In the genomic region with DNA sequence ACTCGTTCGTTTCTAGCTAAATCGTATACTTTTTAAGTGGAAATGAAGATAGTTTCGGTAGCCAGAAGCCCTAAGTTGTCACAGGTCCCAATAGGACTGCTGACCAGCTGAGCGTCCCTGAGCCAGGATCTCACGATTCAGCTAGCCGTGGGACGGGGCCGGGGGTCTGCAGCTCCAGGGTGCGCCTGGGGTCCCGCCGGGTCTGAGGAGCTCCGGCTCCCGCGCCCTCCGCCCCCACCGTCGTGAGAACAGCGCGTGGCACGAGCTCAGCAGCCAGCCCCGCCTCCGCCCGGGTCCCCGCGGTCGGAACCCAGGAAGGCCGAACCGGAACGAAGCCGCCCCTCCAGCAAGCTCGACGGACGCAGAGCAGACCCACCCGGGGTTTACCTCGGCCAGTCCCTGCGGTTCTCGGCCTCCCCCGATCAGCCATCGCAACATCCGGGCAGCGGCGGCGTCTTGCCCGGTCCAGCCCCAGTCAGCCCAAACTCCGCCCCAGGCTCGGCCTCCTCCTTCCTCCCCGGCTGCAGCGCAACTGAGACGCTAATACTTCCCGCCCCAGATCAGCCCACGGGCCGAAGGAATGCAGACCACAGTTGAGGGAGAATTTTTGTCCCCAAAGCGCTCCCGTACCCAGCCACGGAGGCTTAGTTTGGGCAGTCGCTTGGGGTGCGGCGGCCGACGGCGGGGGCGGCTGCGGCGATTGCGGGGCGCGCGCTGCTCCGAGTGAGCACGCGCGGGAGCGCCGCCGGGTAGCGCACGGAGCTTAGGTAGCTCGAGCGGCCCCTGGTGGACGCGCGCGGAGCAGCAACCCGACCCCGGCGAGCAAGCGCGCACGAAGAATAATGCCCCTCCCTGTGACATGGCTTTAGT, we compare ENCODE assay signal across 8 cellular contexts. TPM values are rescaled to one million over a fixed set of nuclear protein-coding genes. Genes with fewer than 3 reads are reported as not detected.
DNase-seq lines count a peak whose midpoint lies in the region; ATAC-seq, FAIRE-seq and TF ChIP-seq lines count a peak whose summit lies in the region.

A gene with protein sequence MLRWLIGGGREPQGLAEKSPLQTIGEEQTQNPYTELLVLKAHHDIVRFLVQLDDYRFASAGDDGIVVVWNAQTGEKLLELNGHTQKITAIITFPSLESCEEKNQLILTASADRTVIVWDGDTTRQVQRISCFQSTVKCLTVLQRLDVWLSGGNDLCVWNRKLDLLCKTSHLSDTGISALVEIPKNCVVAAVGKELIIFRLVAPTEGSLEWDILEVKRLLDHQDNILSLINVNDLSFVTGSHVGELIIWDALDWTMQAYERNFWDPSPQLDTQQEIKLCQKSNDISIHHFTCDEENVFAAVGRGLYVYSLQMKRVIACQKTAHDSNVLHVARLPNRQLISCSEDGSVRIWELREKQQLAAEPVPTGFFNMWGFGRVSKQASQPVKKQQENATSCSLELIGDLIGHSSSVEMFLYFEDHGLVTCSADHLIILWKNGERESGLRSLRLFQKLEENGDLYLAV (minus strand): TSS at position 534 of the 870 bp plus-strand sequence. CDS start 96 bp downstream, at position 438.

- H3K4me1 Mint-ChIP-seq in T-cell, result peaks cover 11 to 20% (median 14%) of the 10 kb centered on the region in 3 donors

- peak within 1 kb of the TSS; percentile 69 to 93 (median 79) for H3K4me3 ChIP-seq in heart left ventricle
- peak within 1 kb of the TSS; percentile 77 to 99 (median 83) for H3K4me3 ChIP-seq in upper lobe of left lung

- peak within 1 kb of the TSS; percentile 79 to 85 for H3K27ac Mint-ChIP-seq in T-cell

- H3K27me3 ChIP-seq in heart left ventricle, result no peaks in the 10 kb centered on the region
- no peaks in the 10 kb centered on the region for H3K27me3 ChIP-seq in upper lobe of left lung

- H3K27ac ChIP-seq in adipose tissue (ENCODE audit: low read depth, low read length), result peak within 1 kb of the TSS; percentile 91
- peak within 1 kb of the TSS; percentile 81 to 97 (median 93) for H3K27ac ChIP-seq in heart left ventricle
- H3K27ac ChIP-seq in upper lobe of left lung, result peak within 1 kb of the TSS; percentile 88 to 99 (median 97)

- H3K27me3 Mint-ChIP-seq in T-cell, result peaks cover 0 to 15% of the 10 kb centered on the region in 2 donors

- TF ChIP-seq CTCF in heart left ventricle (IDR thresholded peaks at IDR 0.05) (peak; percentile 88 to 99 (median 96)), upper lobe of left lung (IDR thresholded peaks at IDR 0.05) (peak; percentile 85 to 99 (median 98))

- TF ChIP-seq POLR2A in GM12891 (IDR thresholded peaks at IDR 0.05; ENCODE audit: low read depth, low read length) (peak; percentile 71), heart left ventricle (IDR thresholded peaks at IDR 0.05) (peak in 1 of 2 donors; percentile 51), upper lobe of left lung (IDR thresholded peaks at IDR 0.05) (peak in 3 of 4 donors; percentile 62 to 74 (median 67))

- WGBS in adipose tissue, 3 donors, result 0% methylated on average over 86 to 90 of the region's 90 CpGs
- WGBS in heart left ventricle, 4 donors, result 0 to 1% (median 0%) methylated on average over 24 to 90 of the region's 90 CpGs
- WGBS in upper lobe of left lung, 2 donors, result 0% methylated on average over 11 to 45 of the region's 90 CpGs

- H3K9me3 Mint-ChIP-seq in T-cell, result no peaks in the 10 kb centered on the region

- DNase-seq in GM12891 (ENCODE audit: insufficient read length, low spot score), result peak; percentile 81
- DNase-seq in NCI-H1436 treated with DMSO at 0.1 percent for 48 hours (lab: John Stamatoyannopoulos, UW), result peak; percentile 1
- DNase-seq in T-cell, result peak; percentile 65 to 89 (median 81)
- DNase-seq in heart left ventricle, result peak; percentile 93 to 95 (median 95)
- DNase-seq in posterior cingulate gyrus, result peak; percentile 78 to 98 (median 84)
- DNase-seq in upper lobe of left lung, result peak; percentile 92 to 99

- no peak for TF ChIP-seq EP300 in upper lobe of left lung (IDR thresholded peaks at IDR 0.05)

- intact Hi-C loops in heart left ventricle (cut with DNase I) (loop anchor here (1.0 to 10.0 kb wide), 10 partner anchors 345 to 627 kb away; a partner anchor contains a TSS), posterior cingulate gyrus (cut with DNase I) (loop anchor here (5.0 kb wide), 3 partner anchors 350 to 625 kb away; a partner anchor contains a TSS)

- peak within 1 kb of the TSS; percentile 82 to 87 (median 82) for H3K4me3 Mint-ChIP-seq in T-cell

- ATAC-seq in HG02798 (IDR thresholded peaks at IDR 0.05; ENCODE audit: poor library complexity, unreplicated experiment) (peak; percentile 90), T-cell (replicated peaks in 1 of 4) (peak; percentile 88 to 97 (median 91)), heart left ventricle (peak; percentile 95 to 98 (median 98)), upper lobe of left lung (ENCODE audit: low FRiP score in 2 of 2) (peak; percentile 98)

- peaks cover 0 to 16% (median 3%) of the 10 kb centered on the region in 12 donors for H3K4me1 ChIP-seq in heart left ventricle
- H3K4me1 ChIP-seq in upper lobe of left lung, result peaks cover 0 to 14% (median 2%) of the 10 kb centered on the region in 4 donors

- CTCF ChIA-PET in T-cell (lab: Charles Lee), result interaction anchor here (0.6 to 2.0 kb wide), 24 partner anchors 8 to 909 kb away, joined by 3 to 10 read pairs (median 3); a partner anchor contains a TSS

- POLR2A ChIA-PET in T-cell (lab: Charles Lee), result interaction anchor here (0.6 to 1.4 kb wide), 4 partner anchors 9 to 624 kb away, joined by 3 to 14 read pairs (median 6); no protein-coding TSS in a partner anchor

- H3K36me3 Mint-ChIP-seq in T-cell, result no peaks in the 10 kb centered on the region

- H3K9me3 ChIP-seq in heart left ventricle (no peaks in the 10 kb centered on the region), upper lobe of left lung (no peaks in the 10 kb centered on the region)

- FAIRE-seq in GM12891 (lab: Jason Lieb, UNC), result peak; percentile 98

- H3K36me3 ChIP-seq in heart left ventricle (peaks cover 0 to 14% (median 4%) of the 10 kb centered on the region in 9 donors), upper lobe of left lung (peaks cover 0 to 3% (median 0%) of the 10 kb centered on the region in 4 donors)

TF ChIP-seq in GM12891, 5 proteins besides CTCF, POLR2A, EP300 and RAD21:
- TF ChIP-seq SPI1 (IDR thresholded peaks at IDR 0.05; ENCODE audit: low read depth, low read length) (0 out of 2 replicates have a peak, but pooled peaks have one; percentile 19), TAF1 (IDR thresholded peaks at IDR 0.05; ENCODE audit: low read depth, low read length) (no peak; the same call in 1 of the 2 replicates), POLR2AphosphoS5 (IDR thresholded peaks at IDR 0.05; ENCODE audit: low read depth, low read length) (peak; percentile 70), POU2F2 (IDR thresholded peaks at IDR 0.05; ENCODE audit: low read depth, low read length) (peak; percentile 24), PAX5 (IDR thresholded peaks at IDR 0.05; ENCODE audit: insufficient read depth, low read length, severe bottlenecking) (no peak)

RNA-seq across cellular contexts. Expression of the gene that starts here (rescaled TPM):
- 36.6 TPM for polyA plus RNA-seq in GM12891 (2012; ENCODE audit: low read depth, missing spikeins)
- total RNA-seq in T-cell (10 to 100 TPM in 3 of 5 donors, 1 to 10 TPM in 2; 8.3 to 13.5 (median 11.7) TPM), heart left ventricle (10 to 100 TPM; 22.2 to 50.9 (median 35.0) TPM), upper lobe of left lung (10 to 100 TPM; 13.9 to 69.9 (median 36.6) TPM)
- polyA plus RNA-seq in adipose tissue (10 to 100 TPM; 17.1 to 42.8 (median 17.9) TPM), heart left ventricle (10 to 100 TPM in 1 of 2 donors, 1 to 10 TPM in 1; 7.9 to 35.1 TPM)

Comparison
In these comparisons a context has a peak if more than half of its experiments do, and no peak if none do; other contexts are left out.
1. Peak in every context shown above with its lines: DNase-seq, ATAC-seq, H3K4me3 ChIP-seq and H3K27ac ChIP-seq.
2. DNase-seq: peak in every context shown above with its lines; median percentile 96 in upper lobe of left lung; 95 in heart left ventricle; 84 in posterior cingulate gyrus; 81 in GM12891; 81 in T-cell; 1 in NCI-H1436 treated with DMSO at 0.1 percent for 48 hours.